Comparison of ENCODE assay signal across 8 cellular contexts in the genomic region with DNA sequence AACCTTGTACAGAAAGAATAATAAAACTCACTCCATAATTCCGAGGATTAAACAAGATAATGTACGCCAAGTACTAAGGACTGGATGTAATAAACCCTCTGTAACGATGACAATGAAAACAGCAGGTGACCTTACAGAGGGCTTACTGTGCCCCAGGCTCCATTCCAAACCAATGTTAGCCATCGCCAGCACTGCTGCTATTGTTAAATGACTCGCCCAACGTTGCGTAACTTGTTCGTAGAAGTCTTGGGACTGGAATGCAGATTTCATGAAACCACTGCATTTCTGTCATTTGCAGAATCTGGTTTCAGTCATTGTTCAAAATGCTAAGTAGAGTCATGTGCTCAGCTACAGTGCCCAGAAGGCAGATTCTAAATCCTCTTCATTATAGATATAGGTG. TPM values are rescaled to one million over a fixed set of nuclear protein-coding genes. Genes with fewer than 3 reads are reported as not detected.
A peak's percentile ranks its signal among the peaks of the same experiment; 100 is the strongest.
DNase-seq lines count a peak whose midpoint lies in the region; ATAC-seq and TF ChIP-seq lines count a peak whose summit lies in the region.

No MANE protein-coding gene starts in this region.

- DNase-seq in GM04503 (ENCODE audit: low read depth) (peak; percentile 98), NB4 (ENCODE audit: low read depth) (peak; percentile 51), caudate nucleus (lab: John Stamatoyannopoulos, UW) (peak in 1 of 61 donors; percentile 11)
- no peak for DNase-seq in naive thymus-derived CD4-positive, alpha-beta T cell
- DNase-seq in central memory CD4-positive, alpha-beta T cell = no peak

- H3K27me3 ChIP-seq in naive thymus-derived CD4-positive, alpha-beta T cell (ENCODE audit: control insufficient read depth in 2 of 2, insufficient read depth in 2 of 2, low read length in 2 of 2) = no peaks in the 10 kb centered on the region

- no peaks in the 10 kb centered on the region for H3K36me3 Mint-ChIP-seq in naive thymus-derived CD4-positive, alpha-beta T cell

- no peaks in the 10 kb centered on the region for H3K4me1 ChIP-seq in naive thymus-derived CD4-positive, alpha-beta T cell (ENCODE audit: control insufficient read depth in 2 of 2, insufficient read depth in 2 of 2, low read length in 2 of 2)

- peaks cover 0 to 11% (median 3%) of the 10 kb centered on the region in 11 donors for H3K9me3 Mint-ChIP-seq in naive thymus-derived CD4-positive, alpha-beta T cell

- peak overlapping the region; percentile 64 for H3K27ac ChIP-seq in caudate nucleus (ENCODE audit: low read depth, low read length)
- no peak overlapping the region for H3K27ac ChIP-seq in naive thymus-derived CD4-positive, alpha-beta T cell (ENCODE audit: low read depth, low read length)

- CTCF ChIA-PET in naive thymus-derived CD4-positive, alpha-beta T cell (lab: Charles Lee) = no interaction called here

- H3K4me3 ChIP-seq in NB4 (ENCODE audit: low read depth, low read length) = no peak overlapping the region
- no peak overlapping the region for H3K4me3 ChIP-seq in naive thymus-derived CD4-positive, alpha-beta T cell (ENCODE audit: low read length)

- peaks cover 7 to 31% (median 14%) of the 10 kb centered on the region in 5 donors for H3K27me3 Mint-ChIP-seq in naive thymus-derived CD4-positive, alpha-beta T cell

- H3K9me3 ChIP-seq in naive thymus-derived CD4-positive, alpha-beta T cell (ENCODE audit: control insufficient read depth in 2 of 3, low read length in 3 of 3) = no peaks in the 10 kb centered on the region

- peaks cover 0 to 29% (median 0%) of the 10 kb centered on the region in 7 donors for H3K4me1 Mint-ChIP-seq in naive thymus-derived CD4-positive, alpha-beta T cell

- intact Hi-C loops in naive thymus-derived CD4-positive, alpha-beta T cell (cut with micrococcal nuclease) = no loop called here

- no peaks in the 10 kb centered on the region for H3K36me3 ChIP-seq in naive thymus-derived CD4-positive, alpha-beta T cell (ENCODE audit: control insufficient read depth in 2 of 3, insufficient read depth in 3 of 3, low read length in 3 of 3)

- POLR2A ChIA-PET in naive thymus-derived CD4-positive, alpha-beta T cell (lab: Charles Lee) = interaction anchor here (0.5 kb wide), 1 partner anchor 9 kb away, joined by 3 read pairs; no protein-coding TSS in a partner anchor

- H3K4me3 Mint-ChIP-seq in naive thymus-derived CD4-positive, alpha-beta T cell = no peak overlapping the region

- ATAC-seq in naive thymus-derived CD4-positive, alpha-beta T cell = peak; percentile 47
- no peak for ATAC-seq in GM18868 (IDR thresholded peaks at IDR 0.05; ENCODE audit: unreplicated experiment)
- no peak for ATAC-seq in HG02610 (IDR thresholded peaks at IDR 0.05; ENCODE audit: unreplicated experiment)
- ATAC-seq in HG03342 (IDR thresholded peaks at IDR 0.05; ENCODE audit: unreplicated experiment) = no peak

- TF ChIP-seq CTCF in NB4 (IDR thresholded peaks at IDR 0.05; ENCODE audit: low read depth, low read length) = no peak

- TF ChIP-seq POLR2A in NB4 (IDR thresholded peaks at IDR 0.05; ENCODE audit: extremely low read depth, insufficient read length) = no peak

- no peak overlapping the region for H3K27ac Mint-ChIP-seq in naive thymus-derived CD4-positive, alpha-beta T cell

RNA-seq across cellular contexts. Expression of a gene that starts 0.7 kb away (rescaled TPM):
- 1 to 10 TPM in 1 of 5 experiments, under 1 TPM in 2, not detected in 2; 0.19 to 3.4 (median 0.65) TPM for total RNA-seq in naive thymus-derived CD4-positive, alpha-beta T cell
- not detected for polyA plus RNA-seq in naive thymus-derived CD4-positive, alpha-beta T cell

Comparison
In these comparisons a context has a peak if more than half of its experiments do, and no peak if none do; other contexts are left out.
1. DNase-seq: peak in GM04503 (single experiment) and NB4 (single experiment); none in naive thymus-derived CD4-positive, alpha-beta T cell (0 of 9) and central memory CD4-positive, alpha-beta T cell (single experiment).